In the genomic region with DNA sequence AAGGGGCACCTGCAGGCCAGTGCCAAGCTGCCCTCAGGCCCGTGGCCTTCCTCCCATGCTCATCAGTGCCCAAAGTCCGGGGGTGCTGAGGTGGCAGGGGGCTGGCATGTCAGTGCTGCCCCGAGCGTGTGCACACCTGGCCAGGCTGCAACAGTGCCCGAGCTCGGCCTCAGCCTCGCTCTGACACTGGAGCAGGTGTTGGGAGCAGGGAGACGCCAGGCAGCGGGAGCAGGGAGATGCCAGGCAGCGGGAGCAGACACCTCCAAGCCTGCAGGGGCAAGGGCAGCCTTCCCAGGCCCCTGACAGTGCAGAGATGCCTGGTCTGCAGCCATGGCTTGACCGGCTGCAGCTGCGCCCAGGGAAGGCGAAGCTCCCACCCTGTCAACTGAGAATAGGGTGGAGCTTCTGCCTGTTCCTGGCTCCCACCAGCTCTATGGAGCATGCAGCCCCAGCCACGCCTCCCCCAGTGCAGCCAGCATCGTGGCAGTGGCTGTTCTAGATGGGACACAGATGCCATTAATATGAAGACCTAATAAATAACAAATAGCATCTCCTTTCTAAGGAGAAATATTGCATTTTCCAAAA, we compare ENCODE assay signal across 23 cellular contexts.
DNase-seq lines count a peak whose midpoint lies in the region; ATAC-seq and TF ChIP-seq lines count a peak whose summit lies in the region.
"Had no signal": no experiment of that assay in that cellular context is flagged by ENCODE, and none has a peak within 500 bp of the region (broad histone marks: within the 10 kb centered on the region; RNA-seq: fewer than 3 reads in every experiment).

No MANE protein-coding gene starts in this region.

- H3K4me3 Mint-ChIP-seq in T-helper 17 cell (peak overlapping the region; percentile 78), nephron progenitor cell (no peak overlapping the region), MCF 10A (ENCODE audit: unreplicated experiment) (no peak overlapping the region)
- H3K4me3 Mint-ChIP-seq: nephron; stimulated activated naive CD8-positive, alpha-beta T cell treated with anti-CD3 and anti-CD28 coated beads, Interleukin-15, amount 100 ng/mL, for 72 hours had no signal

- H3K36me3 ChIP-seq in DND-41 (ENCODE audit: insufficient read depth, low read length): no peaks in the 10 kb centered on the region
- H3K36me3 ChIP-seq in fibroblast of lung (ENCODE audit: control insufficient read depth, insufficient read depth, low read length): no peaks in the 10 kb centered on the region
- no peaks in the 10 kb centered on the region for H3K36me3 ChIP-seq in testis (ENCODE audit: low read depth, missing control alignments)
- H3K36me3 ChIP-seq: HAP-1, heart right ventricle, left ventricle myocardium inferior had no signal

- no peak for TF ChIP-seq POLR2A in testis (IDR thresholded peaks at IDR 0.05)

- H3K4me1 ChIP-seq in DND-41 (ENCODE audit: insufficient read depth, low read length): peaks cover 21% of the 10 kb centered on the region
- H3K4me1 ChIP-seq in fibroblast of lung (ENCODE audit: control insufficient read depth, extremely low read depth, insufficient read depth, low read length): peaks cover 2% of the 10 kb centered on the region
- H3K4me1 ChIP-seq in testis: no peaks in the 10 kb centered on the region

- H4K20me1 ChIP-seq in DND-41 (ENCODE audit: insufficient read depth, low read length) (no peaks in the 10 kb centered on the region), fibroblast of lung (ENCODE audit: control insufficient read depth, extremely low read depth, insufficient read depth, low read length) (no peaks in the 10 kb centered on the region)

- no peaks in the 10 kb centered on the region for H3K27me3 ChIP-seq in DND-41 (ENCODE audit: insufficient read depth, low read length, poor library complexity)
- H3K27me3 ChIP-seq in fibroblast of lung (ENCODE audit: control insufficient read depth, insufficient read depth, low read length): no peaks in the 10 kb centered on the region
- no peaks in the 10 kb centered on the region for H3K27me3 ChIP-seq in testis
- H3K27me3 ChIP-seq: heart right ventricle had no signal

- H3K27me3 Mint-ChIP-seq in T-helper 17 cell (no peaks in the 10 kb centered on the region), nephron progenitor cell (ENCODE audit: low read depth, poor library complexity) (no peaks in the 10 kb centered on the region), MCF 10A (ENCODE audit: insufficient read depth, unreplicated experiment) (no peaks in the 10 kb centered on the region)
- H3K27me3 Mint-ChIP-seq: progenitor cell of endocrine pancreas; stimulated activated naive CD8-positive, alpha-beta T cell treated with anti-CD3 and anti-CD28 coated beads, Interleukin-15, amount 100 ng/mL, for 72 hours had no signal

- 80 to 96% methylated on average over 2 to 14 of the region's 15 CpGs for WGBS in testis, 2 donors

- H3K4me2 ChIP-seq in DND-41 (ENCODE audit: insufficient read depth, low read length) (no peak overlapping the region), fibroblast of lung (ENCODE audit: extremely low read depth, insufficient read depth, low read length) (no peak overlapping the region)

- H3K79me2 ChIP-seq in DND-41 (ENCODE audit: insufficient read depth, low read length): no peaks in the 10 kb centered on the region
- H3K79me2 ChIP-seq in fibroblast of lung (ENCODE audit: control insufficient read depth, insufficient read depth, low read length): no peaks in the 10 kb centered on the region

- intact Hi-C loops in MCF 10A (cut with micrococcal nuclease) (no loop called here), testis (cut with DNase I; ENCODE audit: low total_unique reads) (no loop called here)

- CTCF ChIA-PET in MCF 10A (lab: Yijun Ruan, JAX): interaction anchor here (1.3 to 3.7 kb wide), 2 partner anchors 16 to 108 kb away, joined by 10 to 19 read pairs; no protein-coding TSS in a partner anchor

- ATAC-seq in DND-41 (ENCODE audit: insufficient read depth, low read depth) (no peak), T-helper 17 cell (no peak)

- no peaks in the 10 kb centered on the region for H3K9me3 ChIP-seq in DND-41 (ENCODE audit: insufficient read depth, low read length, severe bottlenecking)
- no peaks in the 10 kb centered on the region for H3K9me3 ChIP-seq in T-helper 17 cell (ENCODE audit: control insufficient read depth, low read length, poor library complexity, severe bottlenecking)
- no peaks in the 10 kb centered on the region for H3K9me3 ChIP-seq in fibroblast of lung (ENCODE audit: control insufficient read depth, insufficient read depth, low read depth, low read length)
- H3K9me3 ChIP-seq in testis: no peaks in the 10 kb centered on the region
- H3K9me3 ChIP-seq: HAP-1, heart right ventricle, left ventricle myocardium inferior had no signal

- DNase-seq in DND-41 (no peak), T-helper 17 cell (no peak), fibroblast of lung (ENCODE audit: low read depth in 2 of 2) (no peak), nephron progenitor cell (peak; percentile 24), MCF 10A (ENCODE audit: unreplicated experiment) (no peak), UCSD-AML1 (lab: John Stamatoyannopoulos, UW; ENCODE audit: unreplicated experiment) (no peak), testis (no peak)
- no peak for DNase-seq in activated T-cell treated with anti-CD3 and anti-CD28 coated beads, Interleukin-2, amount 50 U/mL, for 48 hours
- DNase-seq: activated CD4-positive, alpha-beta T cell treated with anti-CD3 and anti-CD28 coated beads, Interleukin-2, amount 50 U/mL, for 48 hours; activated effector memory CD4-positive, alpha-beta T cell treated with anti-CD3 and anti-CD28 coated beads, Interleukin-2, amount 50 U/mL, for 16 hours; activated T-cell treated with anti-CD3 and anti-CD28 coated beads for 4 hours; heart right ventricle; left ventricle myocardium inferior; NCI-H1048; NCI-H2029; NCI-H226; NCI-H774; RPMI8226; stimulated activated naive CD8-positive, alpha-beta T cell treated with anti-CD3 and anti-CD28 coated beads, Interleukin-15, amount 100 ng/mL, for 72 hours; trophoblast cell had no signal

- H3K4me3 ChIP-seq in DND-41 (ENCODE audit: low read depth in 1 of 2, low read length in 2 of 2) (no peak overlapping the region), fibroblast of lung (replicated peaks in 1 of 4; ENCODE audit: control extremely low read depth in 1 of 4, insufficient read depth in 1 of 4, low read depth in 3 of 4, low read length in 4 of 4) (no peak overlapping the region), testis (no peak overlapping the region)
- H3K4me3 ChIP-seq: HAP-1, heart right ventricle had no signal

- H2AFZ ChIP-seq in DND-41 (ENCODE audit: low read depth, low read length) (no peak overlapping the region), fibroblast of lung (ENCODE audit: low read length) (peak overlapping the region; percentile 37)

- H3K27ac Mint-ChIP-seq in T-helper 17 cell (peak overlapping the region; percentile 79), nephron progenitor cell (no peak overlapping the region), MCF 10A (ENCODE audit: low read depth, unreplicated experiment) (no peak overlapping the region)
- H3K27ac Mint-ChIP-seq: nephron; progenitor cell of endocrine pancreas; stimulated activated naive CD8-positive, alpha-beta T cell treated with anti-CD3 and anti-CD28 coated beads, Interleukin-15, amount 100 ng/mL, for 72 hours had no signal

- H3K4me1 Mint-ChIP-seq in T-helper 17 cell: peaks cover 12% of the 10 kb centered on the region
- H3K4me1 Mint-ChIP-seq in nephron progenitor cell: peaks cover 21% of the 10 kb centered on the region
- H3K4me1 Mint-ChIP-seq in MCF 10A (ENCODE audit: insufficient read depth, unreplicated experiment): peaks cover 15% of the 10 kb centered on the region

- TF ChIP-seq CTCF in DND-41 (IDR thresholded peaks at IDR 0.05; ENCODE audit: borderline replicate concordance, extremely low read depth, low read length, poor library complexity, severe bottlenecking) (no peak), fibroblast of lung (conservative IDR thresholded peaks at IDR 0.05 in 1 of 2, IDR thresholded peaks at IDR 0.05 in 1 of 2; ENCODE audit: low read depth in 1 of 2, low read length in 2 of 2) (no peak), nephron progenitor cell (IDR thresholded peaks at IDR 0.05) (no peak), MCF 10A (IDR thresholded peaks at IDR 0.05; ENCODE audit: unreplicated experiment) (no peak), testis (IDR thresholded peaks at IDR 0.05) (no peak)

- H3K9me3 Mint-ChIP-seq in nephron progenitor cell: no peaks in the 10 kb centered on the region
- no peaks in the 10 kb centered on the region for H3K9me3 Mint-ChIP-seq in MCF 10A (ENCODE audit: unreplicated experiment)
- H3K9me3 Mint-ChIP-seq: nephron; stimulated activated naive CD8-positive, alpha-beta T cell treated with anti-CD3 and anti-CD28 coated beads, Interleukin-15, amount 100 ng/mL, for 72 hours had no signal

- no peak overlapping the region for H3K9ac ChIP-seq in DND-41 (ENCODE audit: low read depth, low read length)
- no peak overlapping the region for H3K9ac ChIP-seq in fibroblast of lung (ENCODE audit: insufficient read depth, low read length)

- POLR2A ChIA-PET in MCF 10A (lab: Yijun Ruan, JAX): no interaction called here

- H3K27ac ChIP-seq in DND-41 (ENCODE audit: low read length): peak overlapping the region; percentile 57; the same call in 1 of the 2 replicates
- no peak overlapping the region for H3K27ac ChIP-seq in fibroblast of lung (ENCODE audit: insufficient read depth, low read length)
- no peak overlapping the region for H3K27ac ChIP-seq in testis
- H3K27ac ChIP-seq: left ventricle myocardium inferior had no signal

- H3K36me3 Mint-ChIP-seq in T-helper 17 cell (ENCODE audit: low read depth) (peaks cover 2% of the 10 kb centered on the region), nephron progenitor cell (ENCODE audit: low read depth) (no peaks in the 10 kb centered on the region), MCF 10A (ENCODE audit: insufficient read depth, unreplicated experiment) (no peaks in the 10 kb centered on the region)

- BruUV-seq in MCF 10A (replicated peaks; lab: Mats Ljungman, UMichigan): no TSS peak
